In genomic region chr1:27522148-27522859, GRCh38 we compare ENCODE assay signal across 1 cellular context.
TF ChIP-seq lines count a peak whose summit lies in the region.

No MANE protein-coding gene starts in this region.

TF ChIP-seq in HepG2, 621 proteins besides CTCF, POLR2A, EP300 and RAD21 (continued from another document and continues in another):
- TF ChIP-seq PAX8 (CRISPR knock-in tag; IDR thresholded peaks at IDR 0.05; ENCODE audit: borderline replicate concordance), result no peak
- TF ChIP-seq ZNF883 (CRISPR knock-in tag; IDR thresholded peaks at IDR 0.05; ENCODE audit: not compliant biosample characterization), result no peak
- 0 out of 2 replicates have a peak, but pooled peaks have one; percentile 43 for TF ChIP-seq SIN3A (IDR thresholded peaks at IDR 0.05; ENCODE audit: borderline replicate concordance, low read depth, low read length)
- TF ChIP-seq, protein P1, sequence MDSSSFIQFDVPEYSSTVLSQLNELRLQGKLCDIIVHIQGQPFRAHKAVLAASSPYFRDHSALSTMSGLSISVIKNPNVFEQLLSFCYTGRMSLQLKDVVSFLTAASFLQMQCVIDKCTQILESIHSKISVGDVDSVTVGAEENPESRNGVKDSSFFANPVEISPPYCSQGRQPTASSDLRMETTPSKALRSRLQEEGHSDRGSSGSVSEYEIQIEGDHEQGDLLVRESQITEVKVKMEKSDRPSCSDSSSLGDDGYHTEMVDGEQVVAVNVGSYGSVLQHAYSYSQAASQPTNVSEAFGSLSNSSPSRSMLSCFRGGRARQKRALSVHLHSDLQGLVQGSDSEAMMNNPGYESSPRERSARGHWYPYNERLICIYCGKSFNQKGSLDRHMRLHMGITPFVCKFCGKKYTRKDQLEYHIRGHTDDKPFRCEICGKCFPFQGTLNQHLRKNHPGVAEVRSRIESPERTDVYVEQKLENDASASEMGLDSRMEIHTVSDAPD (CRISPR knock-in tag; IDR thresholded peaks at IDR 0.05), result no peak
- TF ChIP-seq PITX1 (CRISPR knock-in tag; IDR thresholded peaks at IDR 0.05), result no peak; the same call in 1 of the 2 replicates
- no peak for TF ChIP-seq CREM (IDR thresholded peaks at IDR 0.05)
- TF ChIP-seq CREM (CRISPR knock-in tag; IDR thresholded peaks at IDR 0.05), result no peak
- no peak for TF ChIP-seq KAT2B (IDR thresholded peaks at IDR 0.05; ENCODE audit: borderline replicate concordance, low read depth, low read length)
- no peak for TF ChIP-seq MLLT10 (CRISPR knock-in tag; IDR thresholded peaks at IDR 0.05)
- no peak for TF ChIP-seq ZNF234 (CRISPR knock-in tag; conservative IDR thresholded peaks at IDR 0.05)
- no peak for TF ChIP-seq SP140L (CRISPR knock-in tag; IDR thresholded peaks at IDR 0.05; ENCODE audit: borderline replicate concordance)
- TF ChIP-seq IRF2 (CRISPR knock-in tag; IDR thresholded peaks at IDR 0.05), result no peak
- TF ChIP-seq MED8 (CRISPR knock-in tag; IDR thresholded peaks at IDR 0.05; ENCODE audit: insufficient replicate concordance), result no peak
- peak; percentile 12 for TF ChIP-seq IKZF4 (CRISPR knock-in tag; IDR thresholded peaks at IDR 0.05; ENCODE audit: borderline replicate concordance, low read depth, not compliant biosample characterization)
- no peak for TF ChIP-seq ARID2 (CRISPR knock-in tag; IDR thresholded peaks at IDR 0.05; ENCODE audit: borderline replicate concordance)
- TF ChIP-seq PREB (CRISPR knock-in tag; IDR thresholded peaks at IDR 0.05), result no peak
- no peak for TF ChIP-seq ZNF850 (CRISPR knock-in tag; conservative IDR thresholded peaks at IDR 0.05)
- no peak for TF ChIP-seq ELF4 (CRISPR knock-in tag; IDR thresholded peaks at IDR 0.05; ENCODE audit: borderline replicate concordance)
- TF ChIP-seq ZNF331 (CRISPR knock-in tag; IDR thresholded peaks at IDR 0.05), result 0 out of 2 replicates have a peak, but pooled peaks have one; percentile 16
- no peak for TF ChIP-seq ZSCAN20 (CRISPR knock-in tag; IDR thresholded peaks at IDR 0.05; ENCODE audit: borderline replicate concordance)
- peak; percentile 77 for TF ChIP-seq ZNF605 (CRISPR knock-in tag; IDR thresholded peaks at IDR 0.05)
- no peak for TF ChIP-seq ZC3H13 (CRISPR knock-in tag; IDR thresholded peaks at IDR 0.05)
- no peak for TF ChIP-seq ISL2 (CRISPR knock-in tag; IDR thresholded peaks at IDR 0.05)
- TF ChIP-seq, protein P2, sequence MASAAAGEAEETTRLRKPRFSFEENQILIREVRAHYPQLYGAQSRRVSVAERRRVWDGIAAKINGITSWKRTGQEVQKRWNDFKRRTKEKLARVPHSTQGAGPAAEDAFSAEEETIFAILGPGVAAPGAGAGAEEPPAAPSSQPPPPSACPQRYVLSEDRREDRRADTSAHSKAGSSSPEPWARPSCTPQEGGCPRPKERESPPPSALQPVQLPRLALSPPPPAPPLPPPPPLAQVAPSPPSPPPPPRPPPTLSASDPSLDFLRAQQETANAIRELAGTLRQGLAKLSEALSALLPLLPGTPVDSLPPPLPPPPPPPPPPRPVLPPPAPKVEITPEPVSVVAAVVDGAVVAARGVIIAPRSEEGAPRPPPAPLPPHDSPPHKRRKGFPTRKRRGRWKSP (CRISPR knock-in tag; IDR thresholded peaks at IDR 0.05), result no peak
- no peak for TF ChIP-seq SNAPC5 (CRISPR knock-in tag; IDR thresholded peaks at IDR 0.05; ENCODE audit: borderline replicate concordance)
- no peak for TF ChIP-seq ZNF737 (CRISPR knock-in tag; IDR thresholded peaks at IDR 0.05; ENCODE audit: borderline replicate concordance)
- no peak for TF ChIP-seq ZNF577 (CRISPR knock-in tag; IDR thresholded peaks at IDR 0.05; ENCODE audit: borderline replicate concordance, low read depth)
- TF ChIP-seq, protein P3, sequence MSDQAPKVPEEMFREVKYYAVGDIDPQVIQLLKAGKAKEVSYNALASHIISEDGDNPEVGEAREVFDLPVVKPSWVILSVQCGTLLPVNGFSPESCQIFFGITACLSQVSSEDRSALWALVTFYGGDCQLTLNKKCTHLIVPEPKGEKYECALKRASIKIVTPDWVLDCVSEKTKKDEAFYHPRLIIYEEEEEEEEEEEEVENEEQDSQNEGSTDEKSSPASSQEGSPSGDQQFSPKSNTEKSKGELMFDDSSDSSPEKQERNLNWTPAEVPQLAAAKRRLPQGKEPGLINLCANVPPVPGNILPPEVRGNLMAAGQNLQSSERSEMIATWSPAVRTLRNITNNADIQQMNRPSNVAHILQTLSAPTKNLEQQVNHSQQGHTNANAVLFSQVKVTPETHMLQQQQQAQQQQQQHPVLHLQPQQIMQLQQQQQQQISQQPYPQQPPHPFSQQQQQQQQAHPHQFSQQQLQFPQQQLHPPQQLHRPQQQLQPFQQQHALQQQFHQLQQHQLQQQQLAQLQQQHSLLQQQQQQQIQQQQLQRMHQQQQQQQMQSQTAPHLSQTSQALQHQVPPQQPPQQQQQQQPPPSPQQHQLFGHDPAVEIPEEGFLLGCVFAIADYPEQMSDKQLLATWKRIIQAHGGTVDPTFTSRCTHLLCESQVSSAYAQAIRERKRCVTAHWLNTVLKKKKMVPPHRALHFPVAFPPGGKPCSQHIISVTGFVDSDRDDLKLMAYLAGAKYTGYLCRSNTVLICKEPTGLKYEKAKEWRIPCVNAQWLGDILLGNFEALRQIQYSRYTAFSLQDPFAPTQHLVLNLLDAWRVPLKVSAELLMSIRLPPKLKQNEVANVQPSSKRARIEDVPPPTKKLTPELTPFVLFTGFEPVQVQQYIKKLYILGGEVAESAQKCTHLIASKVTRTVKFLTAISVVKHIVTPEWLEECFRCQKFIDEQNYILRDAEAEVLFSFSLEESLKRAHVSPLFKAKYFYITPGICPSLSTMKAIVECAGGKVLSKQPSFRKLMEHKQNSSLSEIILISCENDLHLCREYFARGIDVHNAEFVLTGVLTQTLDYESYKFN (CRISPR knock-in tag; conservative IDR thresholded peaks at IDR 0.05), result peak; percentile 47
- TF ChIP-seq, protein P4, sequence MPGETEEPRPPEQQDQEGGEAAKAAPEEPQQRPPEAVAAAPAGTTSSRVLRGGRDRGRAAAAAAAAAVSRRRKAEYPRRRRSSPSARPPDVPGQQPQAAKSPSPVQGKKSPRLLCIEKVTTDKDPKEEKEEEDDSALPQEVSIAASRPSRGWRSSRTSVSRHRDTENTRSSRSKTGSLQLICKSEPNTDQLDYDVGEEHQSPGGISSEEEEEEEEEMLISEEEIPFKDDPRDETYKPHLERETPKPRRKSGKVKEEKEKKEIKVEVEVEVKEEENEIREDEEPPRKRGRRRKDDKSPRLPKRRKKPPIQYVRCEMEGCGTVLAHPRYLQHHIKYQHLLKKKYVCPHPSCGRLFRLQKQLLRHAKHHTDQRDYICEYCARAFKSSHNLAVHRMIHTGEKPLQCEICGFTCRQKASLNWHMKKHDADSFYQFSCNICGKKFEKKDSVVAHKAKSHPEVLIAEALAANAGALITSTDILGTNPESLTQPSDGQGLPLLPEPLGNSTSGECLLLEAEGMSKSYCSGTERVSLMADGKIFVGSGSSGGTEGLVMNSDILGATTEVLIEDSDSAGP (CRISPR knock-in tag; IDR thresholded peaks at IDR 0.05; ENCODE audit: borderline replicate concordance), result peak; percentile 82; the same call in 1 of the 2 replicates
- TF ChIP-seq ZNF720 (CRISPR knock-in tag; IDR thresholded peaks at IDR 0.05), result no peak
- no peak for TF ChIP-seq KDM1A (CRISPR knock-in tag; IDR thresholded peaks at IDR 0.05)
- TF ChIP-seq ZNF253 (CRISPR knock-in tag; IDR thresholded peaks at IDR 0.05; ENCODE audit: borderline replicate concordance), result no peak
- TF ChIP-seq SMAD3 (CRISPR knock-in tag; IDR thresholded peaks at IDR 0.05), result no peak
- no peak for TF ChIP-seq ZNF382 (CRISPR knock-in tag; IDR thresholded peaks at IDR 0.05; ENCODE audit: borderline replicate concordance)
- no peak for TF ChIP-seq JUND (CRISPR knock-in tag; IDR thresholded peaks at IDR 0.05)
- TF ChIP-seq, protein P5, sequence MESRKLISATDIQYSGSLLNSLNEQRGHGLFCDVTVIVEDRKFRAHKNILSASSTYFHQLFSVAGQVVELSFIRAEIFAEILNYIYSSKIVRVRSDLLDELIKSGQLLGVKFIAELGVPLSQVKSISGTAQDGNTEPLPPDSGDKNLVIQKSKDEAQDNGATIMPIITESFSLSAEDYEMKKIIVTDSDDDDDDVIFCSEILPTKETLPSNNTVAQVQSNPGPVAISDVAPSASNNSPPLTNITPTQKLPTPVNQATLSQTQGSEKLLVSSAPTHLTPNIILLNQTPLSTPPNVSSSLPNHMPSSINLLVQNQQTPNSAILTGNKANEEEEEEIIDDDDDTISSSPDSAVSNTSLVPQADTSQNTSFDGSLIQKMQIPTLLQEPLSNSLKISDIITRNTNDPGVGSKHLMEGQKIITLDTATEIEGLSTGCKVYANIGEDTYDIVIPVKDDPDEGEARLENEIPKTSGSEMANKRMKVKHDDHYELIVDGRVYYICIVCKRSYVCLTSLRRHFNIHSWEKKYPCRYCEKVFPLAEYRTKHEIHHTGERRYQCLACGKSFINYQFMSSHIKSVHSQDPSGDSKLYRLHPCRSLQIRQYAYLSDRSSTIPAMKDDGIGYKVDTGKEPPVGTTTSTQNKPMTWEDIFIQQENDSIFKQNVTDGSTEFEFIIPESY (CRISPR knock-in tag; IDR thresholded peaks at IDR 0.05), result no peak
- TF ChIP-seq ZFP82 (CRISPR knock-in tag; IDR thresholded peaks at IDR 0.05; ENCODE audit: borderline replicate concordance), result no peak
- no peak for TF ChIP-seq SIX4 (CRISPR knock-in tag; IDR thresholded peaks at IDR 0.05)
- TF ChIP-seq FOXA3 (CRISPR knock-in tag; IDR thresholded peaks at IDR 0.05), result no peak
- 0 out of 2 replicates have a peak, but pooled peaks have one; percentile 4 for TF ChIP-seq SAP130 (CRISPR knock-in tag; IDR thresholded peaks at IDR 0.05; ENCODE audit: low read depth)
- TF ChIP-seq, protein P6, sequence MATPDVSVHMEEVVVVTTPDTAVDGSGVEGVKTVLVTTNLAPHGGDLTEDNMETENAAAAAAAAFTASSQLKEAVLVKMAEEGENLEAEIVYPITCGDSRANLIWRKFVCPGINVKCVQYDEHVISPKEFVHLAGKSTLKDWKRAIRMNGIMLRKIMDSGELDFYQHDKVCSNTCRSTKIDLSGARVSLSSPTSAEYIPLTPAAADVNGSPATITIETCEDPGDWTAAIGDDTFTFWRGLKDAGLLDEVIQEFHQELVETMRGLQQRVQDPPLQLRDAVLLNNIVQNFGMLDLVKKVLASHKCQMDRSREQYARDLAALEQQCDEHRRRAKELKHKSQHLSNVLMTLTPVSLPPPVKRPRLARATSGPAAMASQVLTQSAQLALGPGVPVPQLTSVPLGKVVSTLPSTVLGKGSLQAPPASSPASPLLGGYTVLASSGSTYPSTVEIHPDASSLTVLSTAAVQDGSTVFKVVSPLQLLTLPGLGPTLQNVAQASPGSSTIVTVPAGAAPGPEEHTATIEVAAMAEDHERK (CRISPR knock-in tag; IDR thresholded peaks at IDR 0.05; ENCODE audit: low read depth), result no peak
- TF ChIP-seq, protein P7, sequence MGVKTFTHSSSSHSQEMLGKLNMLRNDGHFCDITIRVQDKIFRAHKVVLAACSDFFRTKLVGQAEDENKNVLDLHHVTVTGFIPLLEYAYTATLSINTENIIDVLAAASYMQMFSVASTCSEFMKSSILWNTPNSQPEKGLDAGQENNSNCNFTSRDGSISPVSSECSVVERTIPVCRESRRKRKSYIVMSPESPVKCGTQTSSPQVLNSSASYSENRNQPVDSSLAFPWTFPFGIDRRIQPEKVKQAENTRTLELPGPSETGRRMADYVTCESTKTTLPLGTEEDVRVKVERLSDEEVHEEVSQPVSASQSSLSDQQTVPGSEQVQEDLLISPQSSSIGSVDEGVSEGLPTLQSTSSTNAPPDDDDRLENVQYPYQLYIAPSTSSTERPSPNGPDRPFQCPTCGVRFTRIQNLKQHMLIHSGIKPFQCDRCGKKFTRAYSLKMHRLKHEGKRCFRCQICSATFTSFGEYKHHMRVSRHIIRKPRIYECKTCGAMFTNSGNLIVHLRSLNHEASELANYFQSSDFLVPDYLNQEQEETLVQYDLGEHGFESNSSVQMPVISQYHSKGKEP (CRISPR knock-in tag; IDR thresholded peaks at IDR 0.05), result no peak
- TF ChIP-seq ZNF501 (CRISPR knock-in tag; IDR thresholded peaks at IDR 0.05), result no peak
- no peak for TF ChIP-seq ZNF770 (CRISPR knock-in tag; IDR thresholded peaks at IDR 0.05)
- no peak for TF ChIP-seq RBM22 (optimal IDR thresholded peaks at IDR 0.05; ENCODE audit: low read length)
- no peak for TF ChIP-seq HES4 (CRISPR knock-in tag; IDR thresholded peaks at IDR 0.05; ENCODE audit: borderline replicate concordance)
- no peak for TF ChIP-seq DNMT1 (CRISPR knock-in tag; IDR thresholded peaks at IDR 0.05)
- TF ChIP-seq GPN1 (CRISPR knock-in tag; IDR thresholded peaks at IDR 0.05; ENCODE audit: borderline replicate concordance), result no peak
- TF ChIP-seq SMARCE1 (IDR thresholded peaks at IDR 0.05; ENCODE audit: borderline replicate concordance), result no peak
- TF ChIP-seq GTF2F1 (IDR thresholded peaks at IDR 0.05; ENCODE audit: low read length), result no peak
- TF ChIP-seq, protein P8, sequence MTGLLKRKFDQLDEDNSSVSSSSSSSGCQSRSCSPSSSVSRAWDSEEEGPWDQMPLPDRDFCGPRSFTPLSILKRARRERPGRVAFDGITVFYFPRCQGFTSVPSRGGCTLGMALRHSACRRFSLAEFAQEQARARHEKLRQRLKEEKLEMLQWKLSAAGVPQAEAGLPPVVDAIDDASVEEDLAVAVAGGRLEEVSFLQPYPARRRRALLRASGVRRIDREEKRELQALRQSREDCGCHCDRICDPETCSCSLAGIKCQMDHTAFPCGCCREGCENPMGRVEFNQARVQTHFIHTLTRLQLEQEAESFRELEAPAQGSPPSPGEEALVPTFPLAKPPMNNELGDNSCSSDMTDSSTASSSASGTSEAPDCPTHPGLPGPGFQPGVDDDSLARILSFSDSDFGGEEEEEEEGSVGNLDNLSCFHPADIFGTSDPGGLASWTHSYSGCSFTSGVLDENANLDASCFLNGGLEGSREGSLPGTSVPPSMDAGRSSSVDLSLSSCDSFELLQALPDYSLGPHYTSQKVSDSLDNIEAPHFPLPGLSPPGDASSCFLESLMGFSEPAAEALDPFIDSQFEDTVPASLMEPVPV (CRISPR knock-in tag; IDR thresholded peaks at IDR 0.05), result no peak
